In genomic region chr13:36006347-36006746, GRCh38 we compare ENCODE assay signal across 17 cellular contexts.
DNase-seq lines count a peak whose midpoint lies in the region; ATAC-seq and TF ChIP-seq lines count a peak whose summit lies in the region.
"Had no signal": no experiment of that assay in that cellular context is flagged by ENCODE, and none has a peak within 500 bp of the region (broad histone marks: within the 10 kb centered on the region; RNA-seq: fewer than 3 reads in every experiment).

No MANE protein-coding gene starts in this region.

- H4K20me1 ChIP-seq in mammary epithelial cell (ENCODE audit: insufficient read depth, low read length), result no peaks in the 10 kb centered on the region
- H4K20me1 ChIP-seq: BLaER1 treated with 17β-estradiol and CSF1 and Interleukin-3, amounts not matched to agents 10 nM and 100 nM had no signal

- H3K36me3 ChIP-seq in mammary epithelial cell (ENCODE audit: insufficient read depth, low read length) (no peaks in the 10 kb centered on the region), left lung (no peaks in the 10 kb centered on the region)
- H3K36me3 ChIP-seq: BLaER1 treated with 17β-estradiol and CSF1 and Interleukin-3, amounts not matched to agents 10 nM and 100 nM had no signal

- POLR2A ChIA-PET in MCF 10A (lab: Yijun Ruan, JAX), result no interaction called here
- POLR2A ChIA-PET in WTC11 (lab: Charles Lee), result no interaction called here

- no peaks in the 10 kb centered on the region for H3K36me3 Mint-ChIP-seq in MCF 10A (ENCODE audit: insufficient read depth, unreplicated experiment)
- peaks cover 7% of the 10 kb centered on the region for H3K36me3 Mint-ChIP-seq in WTC11
- H3K36me3 Mint-ChIP-seq: activated naive CD8-positive, alpha-beta T cell; IgD-negative memory B cell; immature natural killer cell had no signal

- H3K27me3 ChIP-seq in mammary epithelial cell (ENCODE audit: insufficient read depth, low read length) (no peaks in the 10 kb centered on the region), left lung (no peaks in the 10 kb centered on the region)
- H3K27me3 ChIP-seq: BLaER1 treated with 17β-estradiol and CSF1 and Interleukin-3, amounts not matched to agents 10 nM and 100 nM had no signal

- H3K27ac ChIP-seq in mammary epithelial cell (ENCODE audit: insufficient read depth, low read depth, low read length) (no peak overlapping the region), left lung (no peak overlapping the region)
- H3K27ac ChIP-seq: A549; BLaER1 treated with 17β-estradiol and CSF1 and Interleukin-3, amounts not matched to agents 10 nM and 100 nM had no signal

- intact Hi-C loops in MCF 10A (cut with micrococcal nuclease) (no loop called here), mammary epithelial cell (cut with micrococcal nuclease) (no loop called here), left lung (cut with DNase I) (no loop called here)

- BruUV-seq in MCF 10A (replicated peaks; lab: Mats Ljungman, UMichigan), result no TSS peak
- no TSS peak for BruUV-seq in mammary epithelial cell (replicated peaks; lab: Mats Ljungman, UMichigan)

- H3K27me3 Mint-ChIP-seq in MCF 10A (ENCODE audit: insufficient read depth, unreplicated experiment) (no peaks in the 10 kb centered on the region), WTC11 (ENCODE audit: low read depth) (no peaks in the 10 kb centered on the region; the same call in 1 of the 2 replicates)
- H3K27me3 Mint-ChIP-seq: activated CD4-positive, alpha-beta T cell treated with anti-CD3 and anti-CD28 coated beads, Interleukin-2, amount 10 ng/mL, durations not matched to agents 24 days and 14 days; activated naive CD8-positive, alpha-beta T cell; IgD-negative memory B cell had no signal

- ATAC-seq in WTC11, result no peak
- ATAC-seq in left lung, result peak; percentile 96
- no peak for ATAC-seq in HG03354 (IDR thresholded peaks at IDR 0.05; ENCODE audit: poor library complexity, severe bottlenecking, unreplicated experiment)
- ATAC-seq in GM21360 (IDR thresholded peaks at IDR 0.05; ENCODE audit: unreplicated experiment), result no peak
- ATAC-seq: A549 had no signal

- in situ Hi-C loops in mammary epithelial cell (cut with MboI; ENCODE audit: low sequenced_read_pairs in 2 of 2), result no loop called here

- H3K9me3 Mint-ChIP-seq in MCF 10A (ENCODE audit: unreplicated experiment) (no peaks in the 10 kb centered on the region), WTC11 (peaks cover 10% of the 10 kb centered on the region)
- H3K9me3 Mint-ChIP-seq: activated CD4-positive, alpha-beta T cell treated with anti-CD3 and anti-CD28 coated beads, Interleukin-2, amount 10 ng/mL, durations not matched to agents 24 days and 14 days had no signal

- no peaks in the 10 kb centered on the region for H3K79me2 ChIP-seq in mammary epithelial cell (ENCODE audit: insufficient read depth, low read length)

- no peak overlapping the region for H3K27ac Mint-ChIP-seq in MCF 10A (ENCODE audit: low read depth, unreplicated experiment)
- H3K27ac Mint-ChIP-seq in WTC11, result peak overlapping the region; percentile 25; the same call in 1 of the 2 replicates
- H3K27ac Mint-ChIP-seq: activated CD4-positive, alpha-beta T cell treated with anti-CD3 and anti-CD28 coated beads, Interleukin-2, amount 10 ng/mL, durations not matched to agents 24 days and 14 days; activated naive CD8-positive, alpha-beta T cell; IgD-negative memory B cell; immature natural killer cell had no signal

- dilution Hi-C loops in mammary epithelial cell (cut with HindIII; ENCODE audit: low sequenced_read_pairs), result no loop called here

- H3K9me3 ChIP-seq in mammary epithelial cell (replicated peaks; ENCODE audit: insufficient read depth, low read length) (no peaks in the 10 kb centered on the region), left lung (peaks cover 0 to 4% of the 10 kb centered on the region in 2 donors)
- H3K9me3 ChIP-seq: A549; BLaER1 treated with 17β-estradiol and CSF1 and Interleukin-3, amounts not matched to agents 10 nM and 100 nM had no signal

- H3K4me1 ChIP-seq in mammary epithelial cell (ENCODE audit: insufficient read depth, low read length), result no peaks in the 10 kb centered on the region
- H3K4me1 ChIP-seq in left lung, result no peaks in the 10 kb centered on the region
- H3K4me1 ChIP-seq: A549; BLaER1 treated with 17β-estradiol and CSF1 and Interleukin-3, amounts not matched to agents 10 nM and 100 nM had no signal

- 58% methylated on average over 4 of the region's 4 CpGs for WGBS in mammary epithelial cell (ENCODE audit: low coverage, missing lambda C conversion rate)

- no peak overlapping the region for H3K4me2 ChIP-seq in mammary epithelial cell (ENCODE audit: insufficient read depth, low read depth, low read length)
- H3K4me2 ChIP-seq: A549; BLaER1 treated with 17β-estradiol and CSF1 and Interleukin-3, amounts not matched to agents 10 nM and 100 nM had no signal

- no peak overlapping the region for H3K9ac ChIP-seq in mammary epithelial cell (ENCODE audit: insufficient read depth, low read length)
- H3K9ac ChIP-seq: BLaER1 treated with 17β-estradiol and CSF1 and Interleukin-3, amounts not matched to agents 10 nM and 100 nM had no signal

- no peak for TF ChIP-seq CTCF in MCF 10A (IDR thresholded peaks at IDR 0.05; ENCODE audit: unreplicated experiment)
- TF ChIP-seq CTCF in mammary epithelial cell (conservative IDR thresholded peaks at IDR 0.05 in 1 of 2, IDR thresholded peaks at IDR 0.05 in 1 of 2; ENCODE audit: extremely low read depth in 1 of 2, insufficient read depth in 1 of 2, low read depth in 1 of 2, low read length in 2 of 2), result no peak
- no peak for TF ChIP-seq CTCF in WTC11 (IDR thresholded peaks at IDR 0.05)
- no peak for TF ChIP-seq CTCF in left lung (IDR thresholded peaks at IDR 0.05)

- H3K4me3 Mint-ChIP-seq in MCF 10A (ENCODE audit: unreplicated experiment) (no peak overlapping the region), WTC11 (no peak overlapping the region)
- H3K4me3 Mint-ChIP-seq: activated CD4-positive, alpha-beta T cell treated with anti-CD3 and anti-CD28 coated beads, Interleukin-2, amount 10 ng/mL, durations not matched to agents 24 days and 14 days; activated naive CD8-positive, alpha-beta T cell; IgD-negative memory B cell; immature natural killer cell had no signal

- DNase-seq in MCF 10A (ENCODE audit: unreplicated experiment) (peak; percentile 60), mammary epithelial cell (no peak), WTC11 (ENCODE audit: low spot score) (no peak), left lung (no peak), RPMI8226 (no peak)
- no peak for DNase-seq in activated CD4-positive, CD25-positive, alpha-beta regulatory T cell treated with anti-CD3 and anti-CD28 coated beads, Interleukin-2, amount 50 U/mL, for 72 hours
- DNase-seq: activated CD4-positive, alpha-beta T cell treated with anti-CD3 and anti-CD28 coated beads, Interleukin-2, amount 10 ng/mL, durations not matched to agents 24 days and 14 days; immature natural killer cell; MM.1S; NCI-H524; Right ventricle myocardium superior had no signal

- H3K4me3 ChIP-seq in mammary epithelial cell (replicated peaks in 1 of 3; ENCODE audit: insufficient read depth in 1 of 3, low read depth in 2 of 3, low read length in 3 of 3) (no peak overlapping the region), left lung (no peak overlapping the region)
- H3K4me3 ChIP-seq: A549; BLaER1 treated with 17β-estradiol and CSF1 and Interleukin-3, amounts not matched to agents 10 nM and 100 nM had no signal

- no peaks in the 10 kb centered on the region for H3K4me1 Mint-ChIP-seq in MCF 10A (ENCODE audit: insufficient read depth, unreplicated experiment)
- H3K4me1 Mint-ChIP-seq in WTC11, result peaks cover 12% of the 10 kb centered on the region
- H3K4me1 Mint-ChIP-seq: activated CD4-positive, alpha-beta T cell treated with anti-CD3 and anti-CD28 coated beads, Interleukin-2, amount 10 ng/mL, durations not matched to agents 24 days and 14 days; IgD-negative memory B cell; immature natural killer cell had no signal

- H2AFZ ChIP-seq in mammary epithelial cell (ENCODE audit: low read depth, low read length), result no peak overlapping the region

- CTCF ChIA-PET in MCF 10A (lab: Yijun Ruan, JAX) (interaction anchor here (0.6 to 1.4 kb wide), 2 partner anchors 27 to 780 kb away, joined by 3 read pairs; no protein-coding TSS in a partner anchor), mammary epithelial cell (lab: Charles Lee; ENCODE audit: low non-redundant PET) (no interaction called here), WTC11 (lab: Charles Lee) (no interaction called here)

TF ChIP-seq in WTC11, 78 proteins besides CTCF, POLR2A, EP300 and RAD21 (continues in another document):
- TF ChIP-seq E2F4 (CRISPR knock-in tag; IDR thresholded peaks at IDR 0.05; ENCODE audit: borderline replicate concordance, low read depth), result no peak
- no peak for TF ChIP-seq MLX (CRISPR knock-in tag; IDR thresholded peaks at IDR 0.05)
- no peak for TF ChIP-seq HMGA2 (CRISPR knock-in tag; IDR thresholded peaks at IDR 0.05)
- no peak for TF ChIP-seq NR1H2 (CRISPR knock-in tag; IDR thresholded peaks at IDR 0.05)
- TF ChIP-seq NR2C2 (CRISPR knock-in tag; IDR thresholded peaks at IDR 0.05), result no peak
- no peak for TF ChIP-seq NFYB (CRISPR knock-in tag; conservative IDR thresholded peaks at IDR 0.05; ENCODE audit: low read depth)
- TF ChIP-seq SOX15 (CRISPR knock-in tag; IDR thresholded peaks at IDR 0.05), result no peak
